Comparison of ENCODE assay signal across 17 cellular contexts in the genomic region with DNA sequence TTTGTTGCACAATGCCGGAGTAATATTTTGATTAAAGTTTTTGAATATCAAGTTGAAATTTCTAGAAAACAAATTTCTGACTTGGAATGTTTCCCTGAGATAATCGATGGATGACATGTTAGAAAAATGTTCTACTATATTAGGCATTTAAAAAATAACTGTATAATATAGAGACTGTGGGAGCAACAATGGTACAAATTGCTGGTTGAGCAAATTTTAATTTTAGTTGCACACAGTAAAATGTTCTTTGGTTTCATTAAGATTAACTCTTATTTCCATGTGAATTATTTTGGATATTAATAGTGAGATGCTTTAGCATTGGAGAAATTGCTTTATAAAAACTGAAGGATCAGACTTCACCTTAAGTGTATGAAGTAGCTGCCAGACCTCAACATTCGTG. TPM values are rescaled to one million over a fixed set of nuclear protein-coding genes. Genes with fewer than 3 reads are reported as not detected.
DNase-seq lines count a peak whose midpoint lies in the region; ATAC-seq and TF ChIP-seq lines count a peak whose summit lies in the region.
"Had no signal": no experiment of that assay in that cellular context is flagged by ENCODE, and none has a peak within 500 bp of the region (broad histone marks: within the 10 kb centered on the region; RNA-seq: fewer than 3 reads in every experiment).

No MANE protein-coding gene starts in this region.

- ATAC-seq in activated naive CD8-positive, alpha-beta T cell treated with anti-CD3 and anti-CD28 coated beads, Interleukin-2, amount 50 U/mL, for 24 hours: no peak
- ATAC-seq in T-helper 17 cell (no peak), foreskin keratinocyte (no peak), HG03432 (IDR thresholded peaks at IDR 0.05; ENCODE audit: unreplicated experiment) (no peak), left ventricle myocardium superior (no peak)

- H3K4me1 ChIP-seq in stomach: peaks cover 65 to 100% (median 83%) of the 10 kb centered on the region in 4 donors
- H3K4me1 ChIP-seq in foreskin keratinocyte: peaks cover 55% of the 10 kb centered on the region

- no peaks in the 10 kb centered on the region for H3K9me3 ChIP-seq in T-helper 17 cell (ENCODE audit: control insufficient read depth, low read length, poor library complexity, severe bottlenecking)
- no peaks in the 10 kb centered on the region for H3K9me3 ChIP-seq in stomach
- H3K9me3 ChIP-seq: BE2C had no signal

- no peak for TF ChIP-seq POLR2A in stomach (IDR thresholded peaks at IDR 0.05)

- H3K4me3 ChIP-seq in stomach: no peak overlapping the region

- peaks cover 97% of the 10 kb centered on the region for H3K4me1 Mint-ChIP-seq in activated naive CD8-positive, alpha-beta T cell (ENCODE audit: low read depth)
- H3K4me1 Mint-ChIP-seq in activated naive CD8-positive, alpha-beta T cell treated with anti-CD3 and anti-CD28 coated beads, Interleukin-2, amount 50 U/mL, for 24 hours: peaks cover 94% of the 10 kb centered on the region
- peaks cover 80% of the 10 kb centered on the region for H3K4me1 Mint-ChIP-seq in Calu3 (ENCODE audit: low read depth, unreplicated experiment)
- peaks cover 60% of the 10 kb centered on the region for H3K4me1 Mint-ChIP-seq in T-helper 17 cell

- peak overlapping the region; percentile 40 for H3K4me3 Mint-ChIP-seq in activated naive CD8-positive, alpha-beta T cell
- H3K4me3 Mint-ChIP-seq in activated naive CD8-positive, alpha-beta T cell treated with anti-CD3 and anti-CD28 coated beads, Interleukin-2, amount 50 U/mL, for 24 hours: no peak overlapping the region
- no peak overlapping the region for H3K4me3 Mint-ChIP-seq in Calu3 (ENCODE audit: low read depth, unreplicated experiment)
- no peak overlapping the region for H3K4me3 Mint-ChIP-seq in T-helper 17 cell

- H3K9me3 Mint-ChIP-seq in activated naive CD8-positive, alpha-beta T cell (ENCODE audit: low read depth): no peaks in the 10 kb centered on the region
- no peaks in the 10 kb centered on the region for H3K9me3 Mint-ChIP-seq in activated naive CD8-positive, alpha-beta T cell treated with anti-CD3 and anti-CD28 coated beads, Interleukin-2, amount 50 U/mL, for 24 hours
- H3K9me3 Mint-ChIP-seq in Calu3 (ENCODE audit: low read depth, unreplicated experiment): no peaks in the 10 kb centered on the region

- intact Hi-C loops in Calu3 (cut with micrococcal nuclease; ENCODE audit: unreplicated experiment) (loop anchor here (5.0 kb wide), 1 partner anchor 39 kb away; no protein-coding TSS in a partner anchor), stomach (cut with DNase I; ENCODE audit: low total_unique reads) (no loop called here), left ventricle myocardium superior (cut with micrococcal nuclease) (no loop called here)

- whole genome bisulfite sequencing in stomach, 5 donors: 73 to 81% (median 76%) methylated on average over 3 of the region's 3 CpGs

- no TSS peak for BruUV-seq in Calu3 (replicated peaks; lab: Mats Ljungman, UMichigan)

- no peaks in the 10 kb centered on the region for H3K36me3 Mint-ChIP-seq in activated naive CD8-positive, alpha-beta T cell
- no peaks in the 10 kb centered on the region for H3K36me3 Mint-ChIP-seq in activated naive CD8-positive, alpha-beta T cell treated with anti-CD3 and anti-CD28 coated beads, Interleukin-2, amount 50 U/mL, for 24 hours (ENCODE audit: low read depth)
- peaks cover 5% of the 10 kb centered on the region for H3K36me3 Mint-ChIP-seq in Calu3 (ENCODE audit: insufficient read depth, unreplicated experiment)
- H3K36me3 Mint-ChIP-seq in T-helper 17 cell (ENCODE audit: low read depth): peaks cover 2% of the 10 kb centered on the region

- no peak for TF ChIP-seq EP300 in stomach (IDR thresholded peaks at IDR 0.05)

- H3K36me3 ChIP-seq in stomach: no peaks in the 10 kb centered on the region
- H3K36me3 ChIP-seq: BE2C had no signal

- DNase-seq in activated naive CD8-positive, alpha-beta T cell treated with anti-CD3 and anti-CD28 coated beads, Interleukin-2, amount 50 U/mL, for 24 hours: no peak
- no peak for DNase-seq in Calu3
- no peak for DNase-seq in T-helper 17 cell
- DNase-seq in stomach: no peak
- no peak for DNase-seq in foreskin keratinocyte
- no peak for DNase-seq in left ventricle myocardium superior
- DNase-seq: BE2C, DMS79, IMR-90, Karpas-422, NCI-H1105, NCI-H2081, NCI-H2171 treated with DMSO at 0.1 percent for 48 hours, NCI-H446, Right ventricle myocardium superior had no signal

- peak overlapping the region in 4 of 5 donors; percentile 42 to 75 (median 60) for H3K27ac ChIP-seq in stomach
- H3K27ac ChIP-seq in foreskin keratinocyte: no peak overlapping the region

- peak overlapping the region; percentile 64 for H3K27ac Mint-ChIP-seq in activated naive CD8-positive, alpha-beta T cell
- H3K27ac Mint-ChIP-seq in activated naive CD8-positive, alpha-beta T cell treated with anti-CD3 and anti-CD28 coated beads, Interleukin-2, amount 50 U/mL, for 24 hours: no peak overlapping the region
- peak overlapping the region; percentile 57 for H3K27ac Mint-ChIP-seq in Calu3 (ENCODE audit: unreplicated experiment)
- H3K27ac Mint-ChIP-seq in T-helper 17 cell: peak overlapping the region; percentile 96

- CTCF ChIA-PET in Calu3 (lab: Charles Lee): interaction anchor here (1.3 kb wide), 1 partner anchor 12 kb away, joined by 4 read pairs; no protein-coding TSS in a partner anchor

- H3K27me3 Mint-ChIP-seq in activated naive CD8-positive, alpha-beta T cell: no peaks in the 10 kb centered on the region
- no peaks in the 10 kb centered on the region for H3K27me3 Mint-ChIP-seq in activated naive CD8-positive, alpha-beta T cell treated with anti-CD3 and anti-CD28 coated beads, Interleukin-2, amount 50 U/mL, for 24 hours
- H3K27me3 Mint-ChIP-seq in Calu3 (ENCODE audit: unreplicated experiment) (no peaks in the 10 kb centered on the region), T-helper 17 cell (no peaks in the 10 kb centered on the region)

- H3K27me3 ChIP-seq in stomach: no peaks in the 10 kb centered on the region
- no peaks in the 10 kb centered on the region for H3K27me3 ChIP-seq in foreskin keratinocyte
- H3K27me3 ChIP-seq: BE2C had no signal

- TF ChIP-seq CTCF in Calu3 (IDR thresholded peaks at IDR 0.05; ENCODE audit: unreplicated experiment) (no peak), stomach (IDR thresholded peaks at IDR 0.05) (no peak), foreskin keratinocyte (conservative IDR thresholded peaks at IDR 0.05) (no peak)

RNA-seq across cellular contexts. Expression of a gene that starts 9.3 kb away (rescaled TPM):
- total RNA-seq in Calu3 (2022) (70.7 and 80.8 TPM in 2 replicates), T-helper 17 cell (100 to 1,000 TPM; 219 to 288 TPM), stomach (100 to 1,000 TPM in 2 of 5 donors, 10 to 100 TPM in 3; 10.5 to 174 (median 68.7) TPM), foreskin keratinocyte (26.3 and 26.7 TPM in 2 replicates), left ventricle myocardium superior (18.1 TPM)
- polyA plus RNA-seq in stomach (10 to 100 TPM; 20.8 to 27.3 (median 25.7) TPM), foreskin keratinocyte (14.0 and 16.0 TPM in 2 replicates)
